ENCODE assay signal across 22 cellular contexts in genomic region chr3:101095703-101096102, GRCh38.
"Had no signal": no experiment of that assay in that cellular context is flagged by ENCODE, and none has a peak within 500 bp of the region (broad histone marks: within the 10 kb centered on the region; RNA-seq: fewer than 3 reads in every experiment).

No MANE protein-coding gene starts in this region.

- H3K27me3 ChIP-seq: gastroesophageal sphincter, heart right ventricle, neural progenitor cell, tibial nerve, uterus had no signal

- H3K27ac ChIP-seq: heart right ventricle, neural progenitor cell, tibial nerve, uterus had no signal

- ATAC-seq: activated CD4-positive, alpha-beta T cell treated with anti-CD3 and anti-CD28 coated beads for 36 hours; activated naive CD4-positive, alpha-beta T cell treated with anti-CD3 and anti-CD28 coated beads, Interleukin-2, amount 50 U/mL, for 72 hours; activated T-cell treated with anti-CD3 and anti-CD28 coated beads, Interleukin-2, amount 50 U/mL, for 4 hours; gastroesophageal sphincter; heart right ventricle; stimulated activated memory B cell treated with anti-CD40 and anti-IgM and Interleukin-4, amounts not matched to agents 10 μg/mL and 1 μg/mL and 100 μg/mL, for 72 hours had no signal

- H2AFZ ChIP-seq: neural progenitor cell had no signal

- H3K36me3 ChIP-seq: gastroesophageal sphincter, heart right ventricle, neural progenitor cell, tibial nerve, uterus had no signal

- H3K4me1 ChIP-seq: neural progenitor cell, tibial nerve, uterus had no signal

- H3K9ac ChIP-seq: neural progenitor cell had no signal

- H3K4me3 ChIP-seq: gastroesophageal sphincter, heart right ventricle, neural progenitor cell, tibial nerve, uterus had no signal

- H3K9me3 ChIP-seq: gastroesophageal sphincter, heart right ventricle, tibial nerve, uterus had no signal

- DNase-seq: activated CD4-positive, alpha-beta memory T cell treated with anti-CD3 and anti-CD28 coated beads, Interleukin-2, amount 10 ng/mL, durations not matched to agents 7 days and 5 days; activated CD4-positive, alpha-beta T cell treated with anti-CD3 and anti-CD28 coated beads for 36 hours; activated effector memory CD4-positive, alpha-beta T cell treated with Interleukin-2 at 50 U/mL for 16 hours; activated T-cell treated with anti-CD3 and anti-CD28 coated beads, Interleukin-2, amount 50 U/mL, for 4 hours; amniotic stem cell; central memory CD4-positive, alpha-beta T cell; cortex of kidney; effector CD8-positive, alpha-beta T cell; heart right ventricle; islet precursor cell; midbrain; naive B cell; retina; stimulated activated CD4-positive, alpha-beta T cell treated with anti-CD3 and anti-CD28 coated beads, Interleukin-2, amount 100 ng/mL, for 48 hours; T-helper 2 cell; uterus had no signal

- H3K4me2 ChIP-seq: neural progenitor cell had no signal

- FAIRE-seq: endothelial cell of umbilical vein had no signal
